8 cellular contexts compared by ENCODE assay signal in genomic region chr19:9323919-9324583, GRCh38. TPM values are rescaled to one million over a fixed set of nuclear protein-coding genes. Genes with fewer than 3 reads are reported as not detected.
DNase-seq lines count a peak whose midpoint lies in the region; TF ChIP-seq lines count a peak whose summit lies in the region.

Gene ZNF559 (plus strand): TSS chr19:9324179. CDS start chr19:9338550, 14,371 bp downstream.

- H3K9me3 Mint-ChIP-seq in activated naive CD4-positive, alpha-beta T cell treated with anti-CD3 and anti-CD28 coated beads for 36 hours = peaks cover 24% of the 10 kb centered on the region

- peaks cover 28% of the 10 kb centered on the region for H3K4me1 Mint-ChIP-seq in activated naive CD4-positive, alpha-beta T cell treated with anti-CD3 and anti-CD28 coated beads for 36 hours (ENCODE audit: low read depth)

- H3K27me3 ChIP-seq in GM06990 (replicated peaks; ENCODE audit: control insufficient read depth, insufficient read depth, low read length) (no peaks in the 10 kb centered on the region), suprapubic skin (no peaks in the 10 kb centered on the region)

- DNase-seq in GM06990 (ENCODE audit: extremely low read depth, insufficient read length) = peak; percentile 94
- DNase-seq in HEK293T (ENCODE audit: extremely low spot score) = peak; percentile 94
- DNase-seq in MV-4-11 (lab: John Stamatoyannopoulos, UW) = peak; percentile 96
- peak; percentile 94 for DNase-seq in SK-N-DZ (ENCODE audit: low spot score)
- peak; percentile 97 for DNase-seq in activated naive CD4-positive, alpha-beta T cell treated with anti-CD3 and anti-CD28 coated beads for 36 hours
- peak; percentile 97 for DNase-seq in germinal center (ENCODE audit: low spot score)
- DNase-seq in occipital lobe (lab: John Stamatoyannopoulos, UW) = peak; percentile 86
- DNase-seq in suprapubic skin (ENCODE audit: low spot score in 2 of 2) = peak; percentile 95 to 97

- no peak for TF ChIP-seq POLR2A in suprapubic skin (IDR thresholded peaks at IDR 0.05)

- POLR2A ChIA-PET in HEK293T (lab: Yijun Ruan, JAX) = interaction anchor here (1.2 kb wide), 1 partner anchor 11 kb away, joined by 3 read pairs; no protein-coding TSS in a partner anchor

- TF ChIP-seq EP300 in suprapubic skin (IDR thresholded peaks at IDR 0.05) = no peak

- peak within 1 kb of the TSS; percentile 90 for H3K4me3 Mint-ChIP-seq in activated naive CD4-positive, alpha-beta T cell treated with anti-CD3 and anti-CD28 coated beads for 36 hours

- peaks cover 38% of the 10 kb centered on the region for H3K36me3 Mint-ChIP-seq in activated naive CD4-positive, alpha-beta T cell treated with anti-CD3 and anti-CD28 coated beads for 36 hours (ENCODE audit: low read depth)

- TF ChIP-seq CTCF in GM06990 (IDR thresholded peaks at IDR 0.05; ENCODE audit: insufficient read depth, low read length, poor library complexity, severe bottlenecking) = peak; percentile 44
- peak in 1 of 2 donors; percentile 17 for TF ChIP-seq CTCF in suprapubic skin (IDR thresholded peaks at IDR 0.05)

- CTCF ChIA-PET in HEK293T (lab: Yijun Ruan, JAX) = interaction anchor here (1.2 kb wide), 1 partner anchor 10 kb away, joined by 4 read pairs; no protein-coding TSS in a partner anchor
- CTCF ChIA-PET in activated naive CD4-positive, alpha-beta T cell treated with anti-CD3 and anti-CD28 coated beads for 36 hours (lab: Charles Lee) = no interaction called here

- peak within 1 kb of the TSS; percentile 93 for H3K27ac Mint-ChIP-seq in activated naive CD4-positive, alpha-beta T cell treated with anti-CD3 and anti-CD28 coated beads for 36 hours

- H3K9me3 ChIP-seq in suprapubic skin = peaks cover 17% of the 10 kb centered on the region

- no peaks in the 10 kb centered on the region for H3K27me3 Mint-ChIP-seq in activated naive CD4-positive, alpha-beta T cell treated with anti-CD3 and anti-CD28 coated beads for 36 hours (ENCODE audit: low read depth)

- H3K4me1 ChIP-seq in suprapubic skin = peaks cover 12% of the 10 kb centered on the region

- no peaks in the 10 kb centered on the region for H3K36me3 ChIP-seq in GM06990 (ENCODE audit: control insufficient read depth, insufficient read depth, low read length)
- peaks cover 11% of the 10 kb centered on the region for H3K36me3 ChIP-seq in suprapubic skin

- peak within 1 kb of the TSS; percentile 84 for H3K4me3 ChIP-seq in GM06990 (replicated peaks; ENCODE audit: low read depth, low read length)
- peak within 1 kb of the TSS; percentile 90 for H3K4me3 ChIP-seq in suprapubic skin

- intact Hi-C loops in activated naive CD4-positive, alpha-beta T cell treated with anti-CD3 and anti-CD28 coated beads for 36 hours (cut with micrococcal nuclease) = loop anchor here (1.0 to 5.0 kb wide), 6 partner anchors 15 to 495 kb away; partner anchors contain the start of genes FBXL12, ZNF121, ZNF266 and ZNF317

- H3K27ac ChIP-seq in suprapubic skin = peak within 1 kb of the TSS; percentile 90

- 1% methylated on average over 18 of the region's 48 CpGs for WGBS in suprapubic skin

TF ChIP-seq in HEK293T, 16 proteins besides CTCF, POLR2A, EP300 and RAD21:
- TF ChIP-seq ARNT (IDR thresholded peaks at IDR 0.05) (no peak), L3MBTL2 (conservative IDR thresholded peaks at IDR 0.05) (0 out of 2 replicates have a peak, but pooled peaks have one; percentile 17)

RNA-seq across cellular contexts. Expression of gene ZNF559, which starts in this region (rescaled TPM):
- 24.1 and 33.1 TPM in 2 replicates for polyA plus RNA-seq in SK-N-DZ (2014; cell fraction: cytosol; rRNA removed)
- 38.5 and 45.2 TPM in 2 replicates for polyA plus RNA-seq in SK-N-DZ (2014; cell fraction: nucleus; rRNA removed)
- total RNA-seq in activated naive CD4-positive, alpha-beta T cell treated with anti-CD3 and anti-CD28 coated beads for 36 hours = 10 to 100 TPM; 10.3 to 11.2 TPM
- total RNA-seq in occipital lobe (52.7 TPM), suprapubic skin (10 to 100 TPM; 11.2 to 19.0 (median 12.4) TPM)

Comparison
In these comparisons a context has a peak if more than half of its experiments do, and no peak if none do; other contexts are left out.
1. Peak in every context shown above with its lines: DNase-seq, H3K4me3 ChIP-seq and H3K27ac ChIP-seq.